In the genomic region with DNA sequence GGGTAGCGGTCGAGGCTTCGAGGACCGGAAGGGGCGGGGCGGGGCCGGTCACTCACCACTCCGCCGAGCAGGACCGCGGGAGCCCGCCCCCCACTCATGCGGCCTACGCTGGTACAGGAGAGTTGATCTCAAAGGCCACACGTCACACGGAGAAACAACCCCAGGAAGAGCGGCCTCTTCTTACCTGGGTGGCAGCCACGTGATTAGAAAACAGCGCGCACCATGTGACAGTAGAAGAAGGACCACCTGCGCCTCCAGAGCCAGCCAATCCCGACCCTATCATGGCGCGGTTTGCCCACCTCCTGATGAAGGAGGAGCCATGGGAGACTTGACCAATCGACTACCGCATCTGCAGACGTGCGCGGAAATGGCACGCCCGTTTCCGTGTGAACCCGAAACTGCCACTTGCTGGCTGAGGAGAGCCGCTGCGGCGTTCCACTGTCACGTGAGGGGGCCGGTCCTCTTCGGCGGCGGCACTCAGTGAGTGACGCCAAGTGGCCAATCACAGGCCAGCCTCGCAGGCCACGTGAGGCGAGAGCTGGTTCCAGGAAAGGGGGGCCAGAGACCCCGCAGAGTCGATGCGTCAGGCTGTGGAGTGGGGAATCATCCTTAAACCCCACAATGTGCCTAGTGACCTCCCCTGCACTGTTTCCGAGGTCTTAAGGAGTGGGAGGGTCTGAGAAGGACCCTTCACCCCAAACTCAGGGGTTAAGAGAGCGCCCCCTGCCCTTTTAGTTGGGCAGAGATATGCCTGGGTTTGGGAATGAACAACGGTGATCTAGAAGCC, we compare ENCODE assay signal across 8 cellular contexts. TPM values are rescaled to one million over a fixed set of nuclear protein-coding genes. Genes with fewer than 3 reads are reported as not detected.
DNase-seq lines count a peak whose midpoint lies in the region; ATAC-seq and TF ChIP-seq lines count a peak whose summit lies in the region.

A gene with protein sequence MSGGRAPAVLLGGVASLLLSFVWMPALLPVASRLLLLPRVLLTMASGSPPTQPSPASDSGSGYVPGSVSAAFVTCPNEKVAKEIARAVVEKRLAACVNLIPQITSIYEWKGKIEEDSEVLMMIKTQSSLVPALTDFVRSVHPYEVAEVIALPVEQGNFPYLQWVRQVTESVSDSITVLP (minus strand): TSS at position 205 of the 787 bp plus-strand sequence. CDS start 107 bp downstream, at position 98.

- H3K4me3 ChIP-seq in ascending aorta: peak within 1 kb of the TSS; percentile 82 to 85
- peak within 1 kb of the TSS; percentile 69 for H3K4me3 ChIP-seq in right cardiac atrium (ENCODE audit: low read length)
- peak within 1 kb of the TSS; percentile 40 to 68 for H3K4me3 ChIP-seq in aorta (ENCODE audit: low read length in 2 of 2)

- peaks cover 13 to 30% of the 10 kb centered on the region in 2 donors for H3K4me1 ChIP-seq in ascending aorta
- H3K4me1 ChIP-seq in right cardiac atrium (ENCODE audit: control insufficient read depth, insufficient read depth, low read length): peaks cover 9% of the 10 kb centered on the region
- no peaks in the 10 kb centered on the region for H3K4me1 ChIP-seq in aorta (ENCODE audit: control insufficient read depth in 1 of 2, insufficient read depth in 2 of 2, low read length in 2 of 2)

- TF ChIP-seq CTCF in ascending aorta (IDR thresholded peaks at IDR 0.05): peak in 2 of 3 experiments; percentile 22 to 32

- peak; percentile 87 for ATAC-seq in HG02938 (IDR thresholded peaks at IDR 0.05; ENCODE audit: unreplicated experiment)
- ATAC-seq in right cardiac atrium: peak; percentile 95
- peak; percentile 96 for ATAC-seq in aorta (ENCODE audit: low FRiP score)

- intact Hi-C loops in T-helper 2 cell treated with Interferon-gamma antibody and Interleukin-4, amounts not matched to agents 100 ng/mL and 5 ng/mL, for 36 hours (cut with micrococcal nuclease): loop anchor here (1.0 to 2.0 kb wide), 5 partner anchors 8 to 371 kb away; partner anchors contain the start of genes LEMD2 and ZBTB22
- intact Hi-C loops in ascending aorta (cut with DNase I): loop anchor here (1.0 to 10.0 kb wide), 7 partner anchors 8 to 1873 kb away; partner anchors contain the start of genes AGPAT1, ATP6V1G2, DDX39B and NFKBIL1
- intact Hi-C loops in right cardiac atrium (cut with DNase I): no loop called here
- intact Hi-C loops in aorta (cut with DNase I): loop anchor here in 1 of 2 donors (2.0 to 10.0 kb wide), 4 partner anchors 97 to 1763 kb away; partner anchors contain the start of genes APOM, BAG6, HSD17B8 and RING1

- H3K9me3 ChIP-seq in ascending aorta (no peaks in the 10 kb centered on the region), right cardiac atrium (ENCODE audit: control insufficient read depth, low read length) (no peaks in the 10 kb centered on the region), aorta (ENCODE audit: control insufficient read depth, low read length) (no peaks in the 10 kb centered on the region)

- H3K36me3 ChIP-seq in ascending aorta (peaks cover 26 to 29% of the 10 kb centered on the region in 2 donors), aorta (ENCODE audit: control insufficient read depth in 1 of 2, insufficient read depth in 2 of 2, low read length in 1 of 2) (no peaks in the 10 kb centered on the region)

- H3K27me3 ChIP-seq in ascending aorta (no peaks in the 10 kb centered on the region), right cardiac atrium (ENCODE audit: control insufficient read depth, insufficient read depth) (no peaks in the 10 kb centered on the region), aorta (ENCODE audit: control insufficient read depth in 1 of 2, insufficient read depth in 2 of 2, low read length in 1 of 2) (no peaks in the 10 kb centered on the region)

- WGBS in right cardiac atrium: under 1% methylated on average over 51 of the region's 51 CpGs
- WGBS in aorta, 2 donors: 0 to 1% methylated on average over 51 of the region's 51 CpGs

- H3K27ac ChIP-seq in ascending aorta (peak within 1 kb of the TSS; percentile 95), right cardiac atrium (ENCODE audit: low read length) (peak within 1 kb of the TSS; percentile 96), aorta (ENCODE audit: low read depth in 1 of 2, low read length in 2 of 2) (peak within 1 kb of the TSS; percentile 25 to 93)

- peak; percentile 62 for TF ChIP-seq POLR2A in GM15510 (IDR thresholded peaks at IDR 0.05; ENCODE audit: borderline replicate concordance, extremely low read depth, insufficient read length)

- peak; percentile 96 to 97 for DNase-seq in NCI-H187 (lab: John Stamatoyannopoulos, UW)
- peak; percentile 99 to 100 for DNase-seq in ascending aorta (ENCODE audit: low spot score in 2 of 2)
- peak; percentile 100 for DNase-seq in right cardiac atrium
- DNase-seq in putamen (ENCODE audit: low spot score): peak; percentile 100
- DNase-seq in aorta: peak; percentile 100

RNA-seq across cellular contexts. Expression of the gene that starts here (rescaled TPM):
- 153 and 155 TPM in 2 replicates for total RNA-seq in T-helper 2 cell treated with Interferon-gamma antibody and Interleukin-4, amounts not matched to agents 100 ng/mL and 5 ng/mL, for 36 hours
- total RNA-seq in ascending aorta: 77.2 TPM
- total RNA-seq in right cardiac atrium: 100 to 1,000 TPM; 128 to 177 (median 133) TPM
- 170 TPM for polyA plus RNA-seq in right cardiac atrium
- total RNA-seq in aorta: 100 to 1,000 TPM in 1 of 2 donors, 10 to 100 TPM in 1; 89.9 to 111 TPM
- 100 to 1,000 TPM; 120 to 191 TPM for polyA plus RNA-seq in aorta

Comparison
In these comparisons a context has a peak if more than half of its experiments do, and no peak if none do; other contexts are left out.
1. Peak in every context shown above with its lines: DNase-seq, ATAC-seq, H3K4me3 ChIP-seq and H3K27ac ChIP-seq.
2. intact Hi-C loops: an anchor here in T-helper 2 cell treated with Interferon-gamma antibody and Interleukin-4, amounts not matched to agents 100 ng/mL and 5 ng/mL, for 36 hours (1.0 to 2.0 kb wide) and ascending aorta (1.0 to 10.0 kb wide); none called in right cardiac atrium.